In the genomic region with DNA sequence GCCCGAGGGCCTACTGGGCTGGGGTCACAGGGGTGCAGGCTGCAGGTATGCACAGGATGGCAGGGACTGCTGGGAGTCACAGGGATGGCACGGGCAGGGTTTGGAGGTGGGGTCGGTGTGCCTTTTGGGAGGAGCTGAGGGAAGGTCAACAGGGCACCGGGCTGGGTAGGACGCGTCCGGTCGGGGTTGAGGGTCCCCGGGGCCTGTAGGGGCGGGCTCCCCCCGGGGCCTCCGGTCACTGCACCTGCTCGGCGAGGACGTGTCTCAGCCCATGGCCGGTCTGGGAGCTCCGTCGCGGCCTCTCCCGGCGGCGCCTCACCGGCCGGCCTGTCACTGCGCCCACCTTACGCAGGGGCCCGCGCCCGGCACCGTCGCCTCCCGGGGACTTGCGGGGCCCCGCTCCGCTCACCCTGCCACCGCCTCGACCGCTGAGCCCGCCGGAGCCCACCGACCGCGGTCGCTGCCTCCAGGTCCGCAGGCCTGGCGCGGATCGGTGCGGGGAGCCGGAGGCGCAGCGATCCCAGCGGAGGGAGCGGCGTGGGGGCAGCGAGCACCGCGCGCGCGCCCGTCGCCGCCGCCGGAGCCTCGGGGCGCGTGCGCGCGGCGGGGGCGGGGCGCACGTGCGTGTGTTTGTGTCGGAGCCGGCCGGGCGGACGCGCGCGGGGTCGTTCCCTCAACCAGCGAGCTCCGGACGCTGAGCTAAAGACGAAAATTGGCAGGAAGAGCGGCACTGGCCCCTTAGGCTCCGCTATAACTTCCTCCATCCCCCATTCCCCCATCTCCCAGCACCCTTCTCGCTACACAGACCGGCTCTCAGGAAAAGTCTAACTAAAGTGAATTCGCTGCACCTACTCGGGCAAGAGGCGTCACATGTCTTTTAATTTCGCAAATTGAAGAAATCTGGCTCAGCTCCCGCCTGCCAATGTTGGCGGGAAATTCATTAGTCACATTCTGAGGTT, we compare ENCODE assay signal across 1 cellular context.
TF ChIP-seq lines count a peak whose summit lies in the region.

TSS of gene AMIGO1 (minus strand) at position 552 of the 959 bp plus-strand sequence. CDS start 815 bp downstream, outside the sequence.

TF ChIP-seq in HepG2, 621 proteins besides CTCF, POLR2A, EP300 and RAD21 (continued from another document):
- TF ChIP-seq, protein P1, sequence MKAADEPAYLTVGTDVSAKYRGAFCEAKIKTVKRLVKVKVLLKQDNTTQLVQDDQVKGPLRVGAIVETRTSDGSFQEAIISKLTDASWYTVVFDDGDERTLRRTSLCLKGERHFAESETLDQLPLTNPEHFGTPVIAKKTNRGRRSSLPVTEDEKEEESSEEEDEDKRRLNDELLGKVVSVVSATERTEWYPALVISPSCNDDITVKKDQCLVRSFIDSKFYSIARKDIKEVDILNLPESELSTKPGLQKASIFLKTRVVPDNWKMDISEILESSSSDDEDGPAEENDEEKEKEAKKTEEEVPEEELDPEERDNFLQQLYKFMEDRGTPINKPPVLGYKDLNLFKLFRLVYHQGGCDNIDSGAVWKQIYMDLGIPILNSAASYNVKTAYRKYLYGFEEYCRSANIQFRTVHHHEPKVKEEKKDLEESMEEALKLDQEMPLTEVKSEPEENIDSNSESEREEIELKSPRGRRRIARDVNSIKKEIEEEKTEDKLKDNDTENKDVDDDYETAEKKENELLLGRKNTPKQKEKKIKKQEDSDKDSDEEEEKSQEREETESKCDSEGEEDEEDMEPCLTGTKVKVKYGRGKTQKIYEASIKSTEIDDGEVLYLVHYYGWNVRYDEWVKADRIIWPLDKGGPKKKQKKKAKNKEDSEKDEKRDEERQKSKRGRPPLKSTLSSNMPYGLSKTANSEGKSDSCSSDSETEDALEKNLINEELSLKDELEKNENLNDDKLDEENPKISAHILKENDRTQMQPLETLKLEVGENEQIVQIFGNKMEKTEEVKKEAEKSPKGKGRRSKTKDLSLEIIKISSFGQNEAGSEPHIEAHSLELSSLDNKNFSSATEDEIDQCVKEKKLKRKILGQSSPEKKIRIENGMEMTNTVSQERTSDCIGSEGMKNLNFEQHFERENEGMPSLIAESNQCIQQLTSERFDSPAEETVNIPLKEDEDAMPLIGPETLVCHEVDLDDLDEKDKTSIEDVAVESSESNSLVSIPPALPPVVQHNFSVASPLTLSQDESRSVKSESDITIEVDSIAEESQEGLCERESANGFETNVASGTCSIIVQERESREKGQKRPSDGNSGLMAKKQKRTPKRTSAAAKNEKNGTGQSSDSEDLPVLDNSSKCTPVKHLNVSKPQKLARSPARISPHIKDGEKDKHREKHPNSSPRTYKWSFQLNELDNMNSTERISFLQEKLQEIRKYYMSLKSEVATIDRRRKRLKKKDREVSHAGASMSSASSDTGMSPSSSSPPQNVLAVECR (CRISPR knock-in tag; IDR thresholded peaks at IDR 0.05; ENCODE audit: borderline replicate concordance) = peak; percentile 49; the same call in 1 of the 2 replicates
- no peak for TF ChIP-seq RAD51 (IDR thresholded peaks at IDR 0.05; ENCODE audit: borderline replicate concordance)
- no peak for TF ChIP-seq ZFAT (CRISPR knock-in tag; conservative IDR thresholded peaks at IDR 0.05)
- TF ChIP-seq ZNF777 (CRISPR knock-in tag; IDR thresholded peaks at IDR 0.05) = 0 out of 2 replicates have a peak, but pooled peaks have one; percentile 28
- no peak for TF ChIP-seq IRX3 (CRISPR knock-in tag; IDR thresholded peaks at IDR 0.05; ENCODE audit: borderline replicate concordance, low read depth)
- TF ChIP-seq, protein P2, sequence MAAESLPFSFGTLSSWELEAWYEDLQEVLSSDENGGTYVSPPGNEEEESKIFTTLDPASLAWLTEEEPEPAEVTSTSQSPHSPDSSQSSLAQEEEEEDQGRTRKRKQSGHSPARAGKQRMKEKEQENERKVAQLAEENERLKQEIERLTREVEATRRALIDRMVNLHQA (CRISPR knock-in tag; IDR thresholded peaks at IDR 0.05) = no peak
- TF ChIP-seq, protein P3, sequence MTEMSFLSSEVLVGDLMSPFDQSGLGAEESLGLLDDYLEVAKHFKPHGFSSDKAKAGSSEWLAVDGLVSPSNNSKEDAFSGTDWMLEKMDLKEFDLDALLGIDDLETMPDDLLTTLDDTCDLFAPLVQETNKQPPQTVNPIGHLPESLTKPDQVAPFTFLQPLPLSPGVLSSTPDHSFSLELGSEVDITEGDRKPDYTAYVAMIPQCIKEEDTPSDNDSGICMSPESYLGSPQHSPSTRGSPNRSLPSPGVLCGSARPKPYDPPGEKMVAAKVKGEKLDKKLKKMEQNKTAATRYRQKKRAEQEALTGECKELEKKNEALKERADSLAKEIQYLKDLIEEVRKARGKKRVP (CRISPR knock-in tag; IDR thresholded peaks at IDR 0.05) = no peak
- no peak for TF ChIP-seq ZMAT3 (CRISPR knock-in tag; conservative IDR thresholded peaks at IDR 0.05)
- no peak for TF ChIP-seq CENPX (CRISPR knock-in tag; IDR thresholded peaks at IDR 0.05)
